20 cellular contexts compared by ENCODE assay signal in the genomic region with DNA sequence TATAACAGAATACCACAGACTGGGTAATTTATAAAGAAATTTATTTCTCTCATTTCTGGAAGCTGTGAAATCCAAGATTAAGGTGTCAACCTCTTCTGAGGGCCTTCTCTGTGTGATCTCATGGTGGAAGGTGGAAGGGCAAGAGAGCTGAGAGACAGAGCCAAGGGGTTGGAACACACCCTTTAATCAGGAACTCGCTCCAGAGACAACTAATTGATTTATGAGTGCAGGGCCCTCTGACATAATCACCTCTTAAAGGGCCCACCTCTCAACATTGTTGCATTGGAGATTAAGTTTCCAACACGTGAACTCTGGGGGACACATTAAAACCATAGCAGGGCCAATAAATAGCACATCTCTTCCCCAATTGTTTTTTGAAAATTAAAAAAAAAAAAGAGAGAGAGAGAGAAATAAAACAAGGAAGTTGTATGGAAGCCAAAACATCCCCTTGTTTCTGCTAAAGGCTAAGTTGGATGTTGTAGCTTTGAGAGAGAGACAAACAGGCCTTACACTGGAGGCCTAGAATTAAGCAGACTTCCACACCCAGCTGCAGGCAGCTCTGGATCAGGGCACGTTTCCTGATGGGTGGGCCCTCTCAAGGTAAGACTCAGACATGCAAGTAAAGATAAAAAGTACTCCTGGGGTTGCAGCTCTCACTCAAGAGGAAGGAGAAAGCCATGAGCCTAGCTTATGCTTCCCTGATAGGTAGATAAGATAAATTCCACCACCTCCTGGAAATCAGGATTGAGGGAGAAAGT.
DNase-seq lines count a peak whose midpoint lies in the region; ATAC-seq and TF ChIP-seq lines count a peak whose summit lies in the region.
"Had no signal": no experiment of that assay in that cellular context is flagged by ENCODE, and none has a peak within 500 bp of the region (broad histone marks: within the 10 kb centered on the region; RNA-seq: fewer than 3 reads in every experiment).

No MANE protein-coding gene starts in this region.

- H3K9me3 ChIP-seq in body of pancreas = no peaks in the 10 kb centered on the region
- H3K9me3 ChIP-seq in vagina = no peaks in the 10 kb centered on the region
- H3K9me3 ChIP-seq in left ventricle myocardium inferior (replicated peaks) = no peaks in the 10 kb centered on the region
- H3K9me3 ChIP-seq in esophagus muscularis mucosa = no peaks in the 10 kb centered on the region
- H3K9me3 ChIP-seq: gastroesophageal sphincter, spleen had no signal

- intact Hi-C loops in body of pancreas (cut with DNase I) (no loop called here), vagina (cut with DNase I) (no loop called here), left ventricle myocardium inferior (cut with micrococcal nuclease) (no loop called here), esophagus muscularis mucosa (cut with DNase I) (no loop called here)

- H3K36me3 ChIP-seq in body of pancreas (replicated peaks in 1 of 2; ENCODE audit: insufficient read depth in 1 of 2, low read depth in 2 of 2) = no peaks in the 10 kb centered on the region
- no peaks in the 10 kb centered on the region for H3K36me3 ChIP-seq in vagina
- H3K36me3 ChIP-seq in left ventricle myocardium inferior = no peaks in the 10 kb centered on the region
- H3K36me3 ChIP-seq in esophagus muscularis mucosa = no peaks in the 10 kb centered on the region
- H3K36me3 ChIP-seq: cardiac muscle cell, gastroesophageal sphincter, spleen had no signal

- TF ChIP-seq POLR2A in body of pancreas (IDR thresholded peaks at IDR 0.05) (no peak), vagina (IDR thresholded peaks at IDR 0.05) (no peak), esophagus muscularis mucosa (IDR thresholded peaks at IDR 0.05; ENCODE audit: low read depth) (no peak)

- ATAC-seq in body of pancreas (no peak), left lobe of liver (peak; percentile 23)
- ATAC-seq: activated T-cell treated with anti-CD3 and anti-CD28 coated beads, Interleukin-2, amount 50 U/mL, for 72 hours; CD8-positive, alpha-beta T cell; gastroesophageal sphincter had no signal

- peak overlapping the region in 3 of 4 donors; percentile 2 to 58 (median 6) for H3K27ac ChIP-seq in body of pancreas
- peak overlapping the region; percentile 35 for H3K27ac ChIP-seq in vagina
- no peak overlapping the region for H3K27ac ChIP-seq in substantia nigra (ENCODE audit: low read depth, low read length, poor library complexity, severe bottlenecking)
- no peak overlapping the region for H3K27ac ChIP-seq in left ventricle myocardium inferior (replicated peaks)
- H3K27ac ChIP-seq in esophagus muscularis mucosa (replicated peaks in 1 of 4) = no peak overlapping the region
- H3K27ac ChIP-seq: cardiac muscle cell, gastroesophageal sphincter, spleen had no signal

- TF ChIP-seq CTCF in body of pancreas (IDR thresholded peaks at IDR 0.05) (no peak), vagina (IDR thresholded peaks at IDR 0.05) (no peak), left ventricle myocardium inferior (IDR thresholded peaks at IDR 0.05; ENCODE audit: borderline replicate concordance) (no peak), esophagus muscularis mucosa (IDR thresholded peaks at IDR 0.05) (no peak)

- 36 to 37% methylated on average over 3 of the region's 3 CpGs for WGBS in body of pancreas, 2 donors
- 48% methylated on average over 3 of the region's 3 CpGs for WGBS in esophagus muscularis mucosa

- H3K4me3 ChIP-seq in body of pancreas (no peak overlapping the region), vagina (no peak overlapping the region), left ventricle myocardium inferior (no peak overlapping the region), esophagus muscularis mucosa (no peak overlapping the region)
- H3K4me3 ChIP-seq: cardiac muscle cell, gastroesophageal sphincter, spleen had no signal

- H3K27me3 ChIP-seq in body of pancreas = no peaks in the 10 kb centered on the region
- H3K27me3 ChIP-seq in vagina = no peaks in the 10 kb centered on the region
- no peaks in the 10 kb centered on the region for H3K27me3 ChIP-seq in left ventricle myocardium inferior (ENCODE audit: low read depth)
- H3K27me3 ChIP-seq in esophagus muscularis mucosa = no peaks in the 10 kb centered on the region
- H3K27me3 ChIP-seq: cardiac muscle cell, gastroesophageal sphincter, spleen had no signal

- DNase-seq in NOMO-1 (lab: John Stamatoyannopoulos, UW; ENCODE audit: unreplicated experiment in 2 of 2) (peak; percentile 14 to 30), NOMO-1 treated with dmso at 0.1 percent for 144 hours (lab: John Stamatoyannopoulos, UW; ENCODE audit: unreplicated experiment) (no peak), body of pancreas (no peak), left lobe of liver (ENCODE audit: low spot score) (no peak), vagina (ENCODE audit: extremely low spot score in 2 of 2) (no peak), substantia nigra (lab: John Stamatoyannopoulos, UW) (no peak), left ventricle myocardium inferior (no peak), esophagus muscularis mucosa (ENCODE audit: extremely low spot score) (no peak)
- DNase-seq: activated T-cell treated with anti-CD3 and anti-CD28 coated beads, Interleukin-2, amount 50 U/mL, for 72 hours; CD8-positive, alpha-beta T cell; effector CD8-positive, alpha-beta T cell; immature natural killer cell; KG1; NCI-H187 treated with DMSO at 0.1 percent for 48 hours; NCI-H774; SHP77 treated with DMSO at 0.1 percent for 48 hours; spleen; T-helper 9 cell had no signal

- H3K4me1 ChIP-seq in body of pancreas (peaks cover 9% of the 10 kb centered on the region), vagina (peaks cover 16% of the 10 kb centered on the region), left ventricle myocardium inferior (no peaks in the 10 kb centered on the region), esophagus muscularis mucosa (peaks cover 0 to 3% (median 0%) of the 10 kb centered on the region in 4 donors)
- H3K4me1 ChIP-seq: gastroesophageal sphincter, spleen had no signal

- TF ChIP-seq EP300 in esophagus muscularis mucosa (IDR thresholded peaks at IDR 0.05) = no peak

Comparison
In these comparisons a context has a peak if more than half of its experiments do, and no peak if none do; other contexts are left out.
1. DNase-seq: peak in NOMO-1 (2 of 2); none in NOMO-1 treated with dmso at 0.1 percent for 144 hours (single experiment), body of pancreas (0 of 4), left lobe of liver (single experiment), vagina (0 of 2), substantia nigra (0 of 49), left ventricle myocardium inferior (single experiment) and esophagus muscularis mucosa (single experiment).
2. H3K27ac ChIP-seq: peak in body of pancreas (3 of 4) and vagina (single experiment); none in substantia nigra (single experiment), left ventricle myocardium inferior (single experiment) and esophagus muscularis mucosa (0 of 4).